ENCODE assay signal across 14 cellular contexts in genomic region chr1:54904476-54905048, GRCh38. TPM values are rescaled to one million over a fixed set of nuclear protein-coding genes. Genes with fewer than 3 reads are reported as not detected.
A peak's percentile ranks its signal among the peaks of the same experiment; 100 is the strongest.
DNase-seq lines count a peak whose midpoint lies in the region; ATAC-seq and TF ChIP-seq lines count a peak whose summit lies in the region.
"Had no signal": no experiment of that assay in that cellular context is flagged by ENCODE, and none has a peak within 500 bp of the region (broad histone marks: within the 10 kb centered on the region; RNA-seq: fewer than 3 reads in every experiment).

No MANE protein-coding gene starts in this region.

- DNase-seq in AG04450 (ENCODE audit: low read depth, low spot score) = peak; percentile 41
- DNase-seq in HS-5 (ENCODE audit: low read depth) = peak; percentile 88
- peak; percentile 89 for DNase-seq in astrocyte of the hippocampus (ENCODE audit: low read depth, low spot score)
- peak; percentile 29 for DNase-seq in iPS-NIHi11 (ENCODE audit: low spot score)
- no peak for DNase-seq in nucleus accumbens (lab: John Stamatoyannopoulos, UW)
- no peak for DNase-seq in activated naive CD4-positive, alpha-beta T cell treated with anti-CD3 and anti-CD28 coated beads, Interleukin-2, amount 50 U/mL, for 16 hours
- DNase-seq: activated CD4-positive, alpha-beta T cell treated with anti-CD3 and anti-CD28 coated beads for 1 hour; CD4-positive, CD25-positive, alpha-beta regulatory T cell; dermis blood vessel endothelial cell; NCI-H345; right lobe of liver; transverse colon had no signal

- ATAC-seq in GM18498 (IDR thresholded peaks at IDR 0.05; ENCODE audit: unreplicated experiment) = no peak
- no peak for ATAC-seq in HG02981 (IDR thresholded peaks at IDR 0.05; ENCODE audit: unreplicated experiment)
- ATAC-seq: right lobe of liver had no signal

- no peak for TF ChIP-seq CTCF in AG04450 (IDR thresholded peaks at IDR 0.05; ENCODE audit: low read depth, low read length)

- H3K9me3 ChIP-seq in AG04450 (ENCODE audit: control insufficient read depth, insufficient read depth, low read length) = no peaks in the 10 kb centered on the region
- H3K9me3 ChIP-seq: right lobe of liver, transverse colon had no signal

- no peak overlapping the region for H3K4me3 ChIP-seq in AG04450 (ENCODE audit: low read depth, low read length)
- H3K4me3 ChIP-seq: right lobe of liver, transverse colon had no signal

- H3K27ac ChIP-seq in AG04450 (ENCODE audit: low read depth, low read length) = no peak overlapping the region
- H3K27ac ChIP-seq: right lobe of liver, transverse colon had no signal

- H3K27me3 ChIP-seq in AG04450 (ENCODE audit: control insufficient read depth, insufficient read depth, low read length) = no peaks in the 10 kb centered on the region
- H3K27me3 ChIP-seq: right lobe of liver, transverse colon had no signal

- CTCF ChIA-PET in AG04450 (lab: Charles Lee) = interaction anchor here (1.4 to 1.6 kb wide), 2 partner anchors 17 to 41 kb away, joined by 4 to 11 read pairs; partner anchors contain the start of gene DHCR24

- POLR2A ChIA-PET in AG04450 (lab: Yijun Ruan, JAX) = no interaction called here

RNA-seq across cellular contexts. Expression of gene DHCR24, which starts 17.6 kb away (rescaled TPM):
- polyA plus RNA-seq in AG04450 (2011; rRNA removed) = 60.5 and 89.0 TPM in 2 replicates
- polyA minus RNA-seq in AG04450 (2011; rRNA and poly(A)+ RNA removed) = 178 and 224 TPM in 2 replicates

Comparison
In these comparisons a context has a peak if more than half of its experiments do, and no peak if none do; other contexts are left out.
1. DNase-seq: peak in AG04450 (single experiment), HS-5 (single experiment), astrocyte of the hippocampus (single experiment) and iPS-NIHi11 (single experiment); none in nucleus accumbens (0 of 56) and activated naive CD4-positive, alpha-beta T cell treated with anti-CD3 and anti-CD28 coated beads, Interleukin-2, amount 50 U/mL, for 16 hours (single experiment).